Comparison of ENCODE assay signal across 8 cellular contexts in the genomic region with DNA sequence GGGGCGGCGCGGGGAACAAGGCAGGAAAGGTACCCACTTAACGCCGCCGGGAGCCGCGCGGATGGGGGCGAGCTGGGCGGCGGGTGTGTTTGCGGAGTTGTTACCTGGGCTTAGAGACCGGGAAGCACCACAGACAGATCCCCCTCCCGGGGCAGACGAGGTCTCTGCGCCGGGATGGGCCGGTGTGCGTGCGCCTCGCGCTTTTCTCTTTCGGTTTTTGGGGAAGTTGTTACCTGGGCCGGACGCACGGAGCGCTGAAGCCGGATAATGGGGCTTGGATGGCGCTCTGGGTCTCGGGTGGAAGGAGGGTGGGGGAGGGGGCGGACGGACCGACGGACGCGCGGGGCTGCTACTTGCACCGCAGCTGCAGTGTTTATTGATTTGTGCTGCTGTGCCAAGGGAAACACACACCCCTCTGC. TPM values are rescaled to one million over a fixed set of nuclear protein-coding genes. Genes with fewer than 3 reads are reported as not detected.
DNase-seq lines count a peak whose midpoint lies in the region; ATAC-seq and TF ChIP-seq lines count a peak whose summit lies in the region.

No MANE protein-coding gene starts in this region.

- TF ChIP-seq CTCF in GM12875 (IDR thresholded peaks at IDR 0.05; ENCODE audit: borderline replicate concordance, insufficient read depth, low read depth, low read length), result peak; percentile 18; the same call in 1 of the 2 replicates
- no peak for TF ChIP-seq CTCF in left ventricle myocardium inferior (IDR thresholded peaks at IDR 0.05; ENCODE audit: borderline replicate concordance)
- no peak for TF ChIP-seq CTCF in psoas muscle (IDR thresholded peaks at IDR 0.05)

- H3K27me3 ChIP-seq in left ventricle myocardium inferior (ENCODE audit: low read depth), result no peaks in the 10 kb centered on the region
- no peaks in the 10 kb centered on the region for H3K27me3 ChIP-seq in psoas muscle (ENCODE audit: insufficient read depth in 3 of 3, low read length in 2 of 3)

- no peaks in the 10 kb centered on the region for H3K9me3 ChIP-seq in left ventricle myocardium inferior (replicated peaks)
- H3K9me3 ChIP-seq in psoas muscle, result no peaks in the 10 kb centered on the region

- H3K27ac Mint-ChIP-seq in activated naive CD4-positive, alpha-beta T cell treated with anti-CD3 and anti-CD28 coated beads, Interleukin-2, amount 50 U/mL, for 72 hours, result peak overlapping the region; percentile 95 to 97

- H3K36me3 ChIP-seq in left ventricle myocardium inferior (no peaks in the 10 kb centered on the region), psoas muscle (ENCODE audit: insufficient read depth in 1 of 2, low read depth in 1 of 2) (no peaks in the 10 kb centered on the region)

- DNase-seq in RPMI8226 (peak; percentile 82), left ventricle myocardium inferior (peak; percentile 56), psoas muscle (peak; percentile 49 to 70), dermis blood vessel endothelial cell (no peak), NCI-H446 treated with DMSO at 0.1 percent for 48 hours (lab: John Stamatoyannopoulos, UW) (no peak)
- peak; percentile 56 to 58 for DNase-seq in activated naive CD4-positive, alpha-beta T cell treated with anti-CD3 and anti-CD28 coated beads, Interleukin-2, amount 50 U/mL, for 72 hours (ENCODE audit: low spot score in 2 of 2)

- H3K27ac ChIP-seq in left ventricle myocardium inferior (replicated peaks), result peak overlapping the region; percentile 98
- H3K27ac ChIP-seq in psoas muscle, result peak overlapping the region; percentile 97

- intact Hi-C loops in left ventricle myocardium inferior (cut with micrococcal nuclease) (loop anchor here (5.0 kb wide), 1 partner anchor 487 kb away; no protein-coding TSS in a partner anchor), psoas muscle (cut with DNase I) (loop anchor here in 1 of 2 donors (5.0 to 10.0 kb wide), 3 partner anchors 75 to 365 kb away; no protein-coding TSS in a partner anchor)

- peaks cover 6 to 7% of the 10 kb centered on the region in 2 donors for H3K36me3 Mint-ChIP-seq in activated naive CD4-positive, alpha-beta T cell treated with anti-CD3 and anti-CD28 coated beads, Interleukin-2, amount 50 U/mL, for 72 hours

- H3K9me3 Mint-ChIP-seq in activated naive CD4-positive, alpha-beta T cell treated with anti-CD3 and anti-CD28 coated beads, Interleukin-2, amount 50 U/mL, for 72 hours, result no peaks in the 10 kb centered on the region

- H3K4me3 ChIP-seq in GM12875 (ENCODE audit: low read depth, low read length) (peak overlapping the region; percentile 99), left ventricle myocardium inferior (peak overlapping the region; percentile 96), psoas muscle (peak overlapping the region; percentile 75)

- ATAC-seq in HG02610 (IDR thresholded peaks at IDR 0.05; ENCODE audit: unreplicated experiment), result peak; percentile 19
- peak in 1 of 2 donors; percentile 5 for ATAC-seq in activated naive CD4-positive, alpha-beta T cell treated with anti-CD3 and anti-CD28 coated beads, Interleukin-2, amount 50 U/mL, for 72 hours
- peak in 3 of 4 donors; percentile 12 to 25 (median 21) for ATAC-seq in psoas muscle

- peaks cover 66% of the 10 kb centered on the region for H3K4me1 ChIP-seq in left ventricle myocardium inferior
- peaks cover 38% of the 10 kb centered on the region for H3K4me1 ChIP-seq in psoas muscle

- WGBS in psoas muscle, 3 donors, result 0 to 1% (median 0%) methylated on average over 34 to 39 of the region's 39 CpGs

RNA-seq across cellular contexts. Expression of gene ZEB1, which starts 1.2 kb away (rescaled TPM):
- total RNA-seq in activated naive CD4-positive, alpha-beta T cell treated with anti-CD3 and anti-CD28 coated beads, Interleukin-2, amount 50 U/mL, for 72 hours, result 10 to 100 TPM; 44.4 to 56.8 TPM
- total RNA-seq in left ventricle myocardium inferior, result 85.4 TPM
- 10 to 100 TPM; 92.0 to 99.8 (median 95.3) TPM for total RNA-seq in psoas muscle
- polyA plus RNA-seq in psoas muscle, result 10 to 100 TPM; 18.7 to 34.2 (median 23.8) TPM
- total RNA-seq in dermis blood vessel endothelial cell, result 136 and 139 TPM in 2 replicates

Comparison
In these comparisons a context has a peak if more than half of its experiments do, and no peak if none do; other contexts are left out.
1. DNase-seq: peak in RPMI8226 (single experiment), activated naive CD4-positive, alpha-beta T cell treated with anti-CD3 and anti-CD28 coated beads, Interleukin-2, amount 50 U/mL, for 72 hours (2 of 2), left ventricle myocardium inferior (single experiment) and psoas muscle (2 of 2); none in dermis blood vessel endothelial cell (single experiment) and NCI-H446 treated with DMSO at 0.1 percent for 48 hours (single experiment).
2. Peak in every context shown above with its lines, with median percentiles within 50 percentile points of each other: H3K4me3 ChIP-seq.